ENCODE assay signal across 14 cellular contexts in the genomic region with DNA sequence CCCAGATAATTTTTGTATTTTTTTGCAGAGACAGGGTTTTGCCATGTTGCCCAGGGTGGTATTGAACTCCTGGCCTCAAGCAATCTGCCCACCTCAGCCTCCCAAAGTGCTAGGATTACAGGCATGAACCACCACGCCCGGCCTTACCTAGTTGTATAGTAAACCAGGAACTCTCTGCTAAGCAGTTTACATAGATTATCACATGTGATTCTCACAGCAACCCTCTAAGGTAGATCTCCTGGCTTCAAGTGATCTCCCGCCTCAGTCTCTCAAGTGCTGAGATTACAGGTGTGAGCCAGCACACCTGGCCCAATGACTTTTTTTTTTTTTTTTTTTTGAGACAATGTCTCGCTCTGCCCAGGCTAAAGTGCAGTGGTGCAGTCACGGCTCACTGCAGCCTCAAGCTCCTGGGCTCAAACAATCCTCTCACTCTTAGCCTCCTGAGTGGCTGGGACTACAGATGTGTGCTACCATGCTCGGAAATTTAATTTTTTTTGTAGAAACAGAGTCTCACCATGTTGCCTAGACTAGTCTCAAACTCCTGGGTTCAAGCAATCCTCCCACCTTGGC. TPM values are rescaled to one million over a fixed set of nuclear protein-coding genes. Genes with fewer than 3 reads are reported as not detected.
DNase-seq lines count a peak whose midpoint lies in the region; ATAC-seq and TF ChIP-seq lines count a peak whose summit lies in the region.
"Had no signal": no experiment of that assay in that cellular context is flagged by ENCODE, and none has a peak within 500 bp of the region (broad histone marks: within the 10 kb centered on the region; RNA-seq: fewer than 3 reads in every experiment).

No MANE protein-coding gene starts in this region.

- CTCF ChIA-PET in CD8-positive, alpha-beta T cell (lab: Charles Lee) = no interaction called here

- H3K9me3 ChIP-seq in CD8-positive, alpha-beta T cell (ENCODE audit: low read length) = no peaks in the 10 kb centered on the region
- H3K9me3 ChIP-seq: HAP-1 had no signal

- no peaks in the 10 kb centered on the region for H3K4me1 Mint-ChIP-seq in CD8-positive, alpha-beta T cell (ENCODE audit: low read depth)

- no peak for TF ChIP-seq EP300 in Ishikawa (IDR thresholded peaks at IDR 0.05; ENCODE audit: borderline replicate concordance)

- ATAC-seq in CD8-positive, alpha-beta T cell = no peak

- no peaks in the 10 kb centered on the region for H3K4me1 ChIP-seq in CD8-positive, alpha-beta T cell (ENCODE audit: insufficient read depth, low read length)
- H3K4me1 ChIP-seq: HAP-1 had no signal

- no peak overlapping the region for H3K4me3 Mint-ChIP-seq in CD8-positive, alpha-beta T cell
- H3K4me3 Mint-ChIP-seq: CD4-positive, alpha-beta T cell had no signal

- H3K27ac Mint-ChIP-seq in CD8-positive, alpha-beta T cell = no peak overlapping the region
- H3K27ac Mint-ChIP-seq: CD4-positive, alpha-beta T cell had no signal

- peak; percentile 19 for DNase-seq in COLO668 (lab: John Stamatoyannopoulos, UW; ENCODE audit: unreplicated experiment)
- DNase-seq in NCI-H510A treated with DMSO at 0.1 percent for 48 hours (lab: John Stamatoyannopoulos, UW) = peak; percentile 82
- DNase-seq in mesenteric fat pad (ENCODE audit: low spot score) = peak; percentile 49
- DNase-seq in CD8-positive, alpha-beta T cell = no peak
- DNase-seq in occipital lobe (lab: John Stamatoyannopoulos, UW) = no peak
- no peak for DNase-seq in COLO829 (ENCODE audit: low spot score)
- DNase-seq in effector CD8-positive, alpha-beta T cell (lab: John Stamatoyannopoulos, UW) = no peak
- DNase-seq: CD4-positive, alpha-beta T cell; EL; IMR-90; NCI-H2081; SHP77 treated with DMSO at 0.1 percent for 48 hours had no signal

- no peaks in the 10 kb centered on the region for H3K9me3 Mint-ChIP-seq in CD8-positive, alpha-beta T cell
- H3K9me3 Mint-ChIP-seq: CD4-positive, alpha-beta T cell had no signal

- TF ChIP-seq CTCF in CD8-positive, alpha-beta T cell (IDR thresholded peaks at IDR 0.05) = no peak

- H3K36me3 ChIP-seq in CD8-positive, alpha-beta T cell (ENCODE audit: insufficient read depth, low read length) = no peaks in the 10 kb centered on the region
- H3K36me3 ChIP-seq: HAP-1 had no signal

- no peak for TF ChIP-seq RAD21 in Ishikawa (IDR thresholded peaks at IDR 0.05; ENCODE audit: low read depth)

- H3K36me3 Mint-ChIP-seq in CD8-positive, alpha-beta T cell = no peaks in the 10 kb centered on the region

- intact Hi-C loops in CD8-positive, alpha-beta T cell (cut with DNase I, micrococcal nuclease) = no loop called here

- no peaks in the 10 kb centered on the region for H3K27me3 ChIP-seq in CD8-positive, alpha-beta T cell (ENCODE audit: insufficient read depth, low read length)

- H3K27me3 Mint-ChIP-seq in CD8-positive, alpha-beta T cell (ENCODE audit: low read depth) = no peaks in the 10 kb centered on the region
- H3K27me3 Mint-ChIP-seq: CD4-positive, alpha-beta T cell had no signal

- POLR2A ChIA-PET in CD8-positive, alpha-beta T cell (lab: Charles Lee) = no interaction called here

- H3K4me3 ChIP-seq in CD8-positive, alpha-beta T cell (ENCODE audit: low read depth, low read length) = no peak overlapping the region
- H3K4me3 ChIP-seq: HAP-1 had no signal

- H3K27ac ChIP-seq in CD8-positive, alpha-beta T cell (ENCODE audit: low read depth, low read length) = no peak overlapping the region

TF ChIP-seq in Ishikawa, 13 proteins besides CTCF, POLR2A, EP300 and RAD21:
- TF ChIP-seq, protein P1, sequence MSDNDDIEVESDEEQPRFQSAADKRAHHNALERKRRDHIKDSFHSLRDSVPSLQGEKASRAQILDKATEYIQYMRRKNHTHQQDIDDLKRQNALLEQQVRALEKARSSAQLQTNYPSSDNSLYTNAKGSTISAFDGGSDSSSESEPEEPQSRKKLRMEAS (IDR thresholded peaks at IDR 0.05) = 0 out of 2 replicates have a peak, but pooled peaks have one; percentile 22
- TF ChIP-seq TCF12 (IDR thresholded peaks at IDR 0.05; ENCODE audit: low read depth) (no peak), EGR1 (IDR thresholded peaks at IDR 0.05) (no peak), TAF1 (IDR thresholded peaks at IDR 0.05; ENCODE audit: low read depth) (no peak)

RNA-seq across cellular contexts. Expression of a gene that starts 26.0 kb away (rescaled TPM):
- 232 TPM for total RNA-seq in mesenteric fat pad
- 100 to 1,000 TPM; 100 to 105 TPM for total RNA-seq in CD8-positive, alpha-beta T cell
- total RNA-seq in occipital lobe = 161 TPM

Comparison
In these comparisons a context has a peak if more than half of its experiments do, and no peak if none do; other contexts are left out.
1. DNase-seq: peak in COLO668 (single experiment), NCI-H510A treated with DMSO at 0.1 percent for 48 hours (single experiment) and mesenteric fat pad (single experiment); none in CD8-positive, alpha-beta T cell (0 of 7), occipital lobe (single experiment), COLO829 (single experiment) and effector CD8-positive, alpha-beta T cell (single experiment).